ENCODE assay signal across 36 cellular contexts in genomic region chr5:82855000-82855399, GRCh38.
"Had no signal": no experiment of that assay in that cellular context is flagged by ENCODE, and none has a peak within 500 bp of the region (broad histone marks: within the 10 kb centered on the region; RNA-seq: fewer than 3 reads in every experiment).

No MANE protein-coding gene starts in this region.

- FAIRE-seq: astrocyte, bronchial epithelial cell had no signal

- H3K36me3 ChIP-seq: adrenal gland, Peyer's patch, SJSA1 had no signal

- ATAC-seq: activated naive CD4-positive, alpha-beta T cell treated with anti-CD3 and anti-CD28 coated beads, Interleukin-2, amount 50 U/mL, for 72 hours; activated T-cell treated with anti-CD3 and anti-CD28 coated beads, Interleukin-2, amount 50 U/mL, for 4 hours; PC-3; T-cell; T-helper 17 cell had no signal

- H3K27ac ChIP-seq: adrenal gland, KMS-11, Peyer's patch, SJSA1, VCaP had no signal

- H3K27me3 ChIP-seq: adrenal gland, Peyer's patch, SJSA1 had no signal

- H3K4me1 ChIP-seq: Peyer's patch, SJSA1 had no signal

- H3K9me3 ChIP-seq: adrenal gland, Peyer's patch, SJSA1, SK-N-SH had no signal

- H3K4me3 ChIP-seq: adrenal gland, Peyer's patch, SJSA1 had no signal

- DNase-seq: activated B cell treated with CpG ODN at 0.5 μM for 24 hours; activated CD4-positive, alpha-beta memory T cell treated with anti-CD3 and anti-CD28 coated beads for 36 hours; activated CD4-positive, alpha-beta T cell treated with anti-CD3 and anti-CD28 coated beads for 4 hours; activated CD4-positive, alpha-beta T cell treated with anti-CD3 and anti-CD28 coated beads, Interleukin-2, amount 50 U/mL, for 1 hour; activated CD4-positive, CD25-positive, alpha-beta regulatory T cell treated with anti-CD3 and anti-CD28 coated beads, Interleukin-2, amount 50 U/mL, for 72 hours; activated CD8-positive, alpha-beta memory T cell treated with anti-CD3 and anti-CD28 coated beads, Interleukin-2, amount 50 U/mL, for 4 hours; activated gamma-delta T cell treated with Interleukin-2 at 50 U/mL for 16 hours; activated naive CD4-positive, alpha-beta T cell treated with anti-CD3 and anti-CD28 coated beads for 36 hours; activated T-cell treated with anti-CD3 and anti-CD28 coated beads for 4 hours; activated T-cell treated with anti-CD3 and anti-CD28 coated beads, Interleukin-2, amount 50 U/mL, for 4 hours; adrenal gland; caudate nucleus; cerebellar nuclear complex; MM.1S; NCI-H1092 treated with DMSO at 0.1 percent for 48 hours; NCI-H1417; NCI-H146; NCI-H187; NCI-H2029 treated with DMSO at 0.1 percent for 48 hours; NCI-H2107; NCI-H446 treated with DMSO at 0.1 percent for 48 hours; NCI-H524; NCI-H69; PC-3; Peyer's patch; RPMI8226; SHP77 treated with DMSO at 0.1 percent for 48 hours; SK-N-SH; T-cell; T-helper 17 cell had no signal

- H3K9ac ChIP-seq: KMS-11, SK-N-SH had no signal

- H3K4me2 ChIP-seq: KMS-11, SK-N-SH had no signal
